Comparison of ENCODE assay signal across 8 cellular contexts in the genomic region with DNA sequence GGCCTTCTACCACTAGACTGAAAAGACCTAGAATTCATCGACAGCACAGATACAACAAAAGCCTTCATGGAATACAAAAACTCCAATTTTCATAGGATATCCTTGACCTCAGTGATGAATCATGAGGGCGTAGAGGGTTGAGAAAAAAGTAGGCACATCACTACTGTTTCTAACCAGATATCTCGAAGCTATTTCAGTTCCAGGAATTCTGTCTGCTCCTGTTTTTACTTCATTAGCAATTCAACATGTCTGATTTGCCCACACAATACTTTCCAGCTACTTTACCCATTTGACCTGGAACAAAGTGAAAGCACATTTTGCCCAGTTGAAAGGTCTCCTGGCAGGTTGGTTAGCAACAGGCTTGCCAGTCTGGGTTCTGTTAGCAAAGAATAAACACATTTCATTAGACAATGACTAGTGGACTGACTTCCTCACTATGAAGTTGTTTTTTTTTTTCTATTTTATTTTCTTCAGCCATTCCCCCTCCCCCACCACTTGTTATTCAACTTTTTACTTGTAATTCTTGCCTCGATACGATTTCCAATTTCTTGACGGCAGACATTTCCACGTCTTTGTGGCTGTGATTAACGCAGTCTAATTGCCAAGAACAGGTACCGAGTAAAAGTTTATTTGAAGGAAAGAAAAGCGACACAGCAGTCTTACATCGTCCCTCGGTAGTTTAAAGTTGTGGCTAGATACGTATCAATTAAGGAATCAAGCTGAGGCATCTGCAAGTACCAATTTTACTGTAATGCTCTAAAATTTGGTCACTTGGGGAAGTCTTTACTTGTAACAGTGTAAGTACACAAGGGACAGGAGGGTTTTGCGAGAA.
DNase-seq lines count a peak whose midpoint lies in the region; ATAC-seq, FAIRE-seq and TF ChIP-seq lines count a peak whose summit lies in the region.

No MANE protein-coding gene starts in this region.

- H3K27ac ChIP-seq in MM.1S (ENCODE audit: low read length) (peak overlapping the region; percentile 86), layer of hippocampus (ENCODE audit: low read depth, low read length) (peak overlapping the region; percentile 99)

- TF ChIP-seq CTCF in MM.1S (IDR thresholded peaks at IDR 0.05; ENCODE audit: low read length) (no peak), D721Med (IDR thresholded peaks at IDR 0.05; ENCODE audit: insufficient read depth, missing control alignments) (no peak)

- DNase-seq in EL (peak; percentile 40), MM.1S (peak; percentile 13), astrocyte of the hippocampus (ENCODE audit: low read depth, low spot score) (peak; percentile 79), superior temporal gyrus (ENCODE audit: extremely low spot score) (peak; percentile 81), Ammon's horn (ENCODE audit: low spot score) (no peak), D721Med (ENCODE audit: insufficient read length, low spot score) (no peak)

- peaks cover 28% of the 10 kb centered on the region for H3F3A ChIP-seq in MM.1S (ENCODE audit: insufficient read depth, low read length)

- peak overlapping the region; percentile 58 for H3K4me2 ChIP-seq in MM.1S (ENCODE audit: low read depth, low read length)

- H3K4me1 ChIP-seq in MM.1S (ENCODE audit: low read length): peaks cover 19% of the 10 kb centered on the region

- H3K9me3 ChIP-seq in MM.1S (replicated peaks; ENCODE audit: insufficient read depth, low read length): no peaks in the 10 kb centered on the region

- H2AFZ ChIP-seq in MM.1S (ENCODE audit: low read length): peak overlapping the region; percentile 55

- H3K36me3 ChIP-seq in MM.1S (replicated peaks; ENCODE audit: insufficient read depth, low read length): no peaks in the 10 kb centered on the region

- 0 out of 2 replicates have a peak, but pooled peaks cover 3% of the 10 kb centered on the region for H3K79me2 ChIP-seq in MM.1S (ENCODE audit: low read length)

- peaks cover 5% of the 10 kb centered on the region; the same call in 1 of the 2 replicates for H4K20me1 ChIP-seq in MM.1S (ENCODE audit: insufficient read depth, low read length)

- H3K9ac ChIP-seq in MM.1S (ENCODE audit: low read length): peak overlapping the region; percentile 71

- H3K27me3 ChIP-seq in MM.1S (replicated peaks; ENCODE audit: insufficient read depth, low read length): 0 out of 2 replicates have a peak, but pooled peaks cover 15% of the 10 kb centered on the region
- H3K27me3 ChIP-seq in layer of hippocampus (ENCODE audit: control insufficient read depth, insufficient read depth, low read length): no peaks in the 10 kb centered on the region

- no peak for ATAC-seq in GM19452 (IDR thresholded peaks at IDR 0.05; ENCODE audit: unreplicated experiment)

- H3K9me2 ChIP-seq in MM.1S (replicated peaks; ENCODE audit: insufficient read depth, low read length): no peaks in the 10 kb centered on the region

- peak overlapping the region; percentile 68 for H3K4me3 ChIP-seq in MM.1S (ENCODE audit: low read length)

- no peak for FAIRE-seq in D721Med (lab: Jason Lieb, UNC)

Comparison
In these comparisons a context has a peak if more than half of its experiments do, and no peak if none do; other contexts are left out.
1. DNase-seq: peak in EL (single experiment), MM.1S (single experiment), astrocyte of the hippocampus (single experiment) and superior temporal gyrus (single experiment); none in Ammon's horn (single experiment) and D721Med (single experiment).